In the genomic region with DNA sequence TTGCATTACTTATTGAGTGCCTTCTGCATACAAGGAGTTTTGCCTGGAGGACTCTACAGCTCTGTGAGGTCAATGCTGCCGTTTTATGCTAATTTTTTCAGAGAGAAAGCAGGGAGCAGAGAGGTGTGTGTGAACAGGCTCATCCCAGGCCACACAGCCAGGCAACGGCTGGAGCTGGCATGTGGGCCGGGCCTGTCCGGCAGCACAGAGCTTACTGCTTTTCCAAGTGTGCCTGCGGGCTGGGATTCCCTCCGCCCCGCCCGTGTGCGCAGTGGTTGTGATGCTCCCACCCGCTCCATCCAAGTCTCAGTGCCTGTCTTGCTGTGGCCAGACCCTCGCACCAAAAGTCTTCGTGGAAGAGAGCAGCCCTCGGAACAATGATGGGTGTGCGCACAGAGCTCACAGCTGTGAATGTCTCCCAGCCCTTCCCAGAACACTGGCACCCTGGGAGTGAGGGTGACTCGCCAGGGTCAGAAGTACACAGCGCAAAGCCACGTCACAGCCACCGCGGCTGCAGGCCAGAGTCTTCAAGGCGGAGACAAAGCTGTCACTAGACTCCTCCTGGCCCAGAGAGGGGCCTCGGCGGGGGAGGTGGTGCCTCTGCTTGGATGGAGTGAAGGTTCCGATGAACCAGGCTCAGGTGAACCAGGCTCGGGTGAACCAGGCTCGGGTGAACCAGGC, we compare ENCODE assay signal across 17 cellular contexts.
DNase-seq lines count a peak whose midpoint lies in the region; ATAC-seq and TF ChIP-seq lines count a peak whose summit lies in the region.
"Had no signal": no experiment of that assay in that cellular context is flagged by ENCODE, and none has a peak within 500 bp of the region (broad histone marks: within the 10 kb centered on the region; RNA-seq: fewer than 3 reads in every experiment).

No MANE protein-coding gene starts in this region.

- no peaks in the 10 kb centered on the region for H3K27me3 ChIP-seq in BE2C
- no peaks in the 10 kb centered on the region for H3K27me3 ChIP-seq in rectal smooth muscle tissue (ENCODE audit: control insufficient read depth, insufficient read depth, low read length)
- no peaks in the 10 kb centered on the region for H3K27me3 ChIP-seq in neural progenitor cell
- H3K27me3 ChIP-seq in Caco-2 (replicated peaks; ENCODE audit: control insufficient read depth, insufficient read depth, low read length) = no peaks in the 10 kb centered on the region
- H3K27me3 ChIP-seq: cardiac muscle cell had no signal

- no peak for TF ChIP-seq CTCF in BE2C (IDR thresholded peaks at IDR 0.05; ENCODE audit: low read depth, low read length)
- no peak for TF ChIP-seq CTCF in RWPE1 (conservative IDR thresholded peaks at IDR 0.05; ENCODE audit: low read depth)
- TF ChIP-seq CTCF in neural progenitor cell (IDR thresholded peaks at IDR 0.05) = no peak
- TF ChIP-seq CTCF in Caco-2 (IDR thresholded peaks at IDR 0.05; ENCODE audit: insufficient read depth in 1 of 2, low read depth in 1 of 2, low read length in 1 of 2, severe bottlenecking in 1 of 2, unreplicated experiment in 1 of 2) = no peak

- ATAC-seq in Right ventricle myocardium superior (ENCODE audit: poor library complexity) = peak; percentile 57

- DNase-seq in BE2C (peak; percentile 13), RWPE1 (ENCODE audit: low spot score) (no peak), Right ventricle myocardium superior (peak; percentile 76), neural progenitor cell (ENCODE audit: low spot score) (no peak), Caco-2 (no peak), HCEC 1CT (no peak)
- no peak for DNase-seq in activated T-cell treated with anti-CD3 and anti-CD28 coated beads, Interleukin-2, amount 50 U/mL, for 48 hours
- DNase-seq: activated naive CD4-positive, alpha-beta T cell treated with anti-CD3 and anti-CD28 coated beads, Interleukin-2, amount 10 ng/mL, durations not matched to agents 7 days and 5 days; H9; natural killer cell; NCI-H1694 treated with DMSO at 0.1 percent for 48 hours; NCI-H510A treated with DMSO at 0.1 percent for 48 hours; retina; stimulated activated CD4-positive, alpha-beta T cell treated with anti-CD3 and anti-CD28 coated beads, Interleukin-2, amount 100 ng/mL, for 48 hours had no signal

- intact Hi-C loops in Right ventricle myocardium superior (cut with DNase I) = no loop called here
- intact Hi-C loops in Caco-2 (cut with micrococcal nuclease; ENCODE audit: unreplicated experiment) = no loop called here

- H3K4me3 ChIP-seq in BE2C (ENCODE audit: low read depth, low read length) (no peak overlapping the region), rectal smooth muscle tissue (ENCODE audit: low read length) (no peak overlapping the region), neural progenitor cell (no peak overlapping the region), Caco-2 (ENCODE audit: low read depth, low read length) (no peak overlapping the region)
- H3K4me3 ChIP-seq: cardiac muscle cell had no signal

- no peaks in the 10 kb centered on the region for H3K79me2 ChIP-seq in neural progenitor cell (ENCODE audit: low read depth)

- H3K27me3 Mint-ChIP-seq in neural progenitor cell (ENCODE audit: insufficient read depth, low read depth) (no peaks in the 10 kb centered on the region), Caco-2 (ENCODE audit: insufficient read depth, unreplicated experiment) (peaks cover 3% of the 10 kb centered on the region)

- H4K20me1 ChIP-seq in neural progenitor cell (ENCODE audit: low read depth) = no peaks in the 10 kb centered on the region

- H3K27ac ChIP-seq in RWPE1 (peak overlapping the region; percentile 1), rectal smooth muscle tissue (ENCODE audit: low read depth, low read length) (peak overlapping the region; percentile 2), neural progenitor cell (no peak overlapping the region)
- H3K27ac ChIP-seq: cardiac muscle cell, HL-60 had no signal

- H3K9me3 Mint-ChIP-seq in neural progenitor cell = no peaks in the 10 kb centered on the region
- H3K9me3 Mint-ChIP-seq in Caco-2 (ENCODE audit: unreplicated experiment) = peaks cover 6% of the 10 kb centered on the region

- BruUV-seq in Caco-2 (replicated peaks; lab: Mats Ljungman, UMichigan) = no TSS peak

- POLR2A ChIA-PET in RWPE1 (lab: Yijun Ruan, JAX; ENCODE audit: low non-redundant PET) = no interaction called here
- POLR2A ChIA-PET in Caco-2 (lab: Charles Lee) = no interaction called here

- H3K36me3 Mint-ChIP-seq in neural progenitor cell (no peaks in the 10 kb centered on the region), Caco-2 (ENCODE audit: insufficient read depth, unreplicated experiment) (peaks cover 8% of the 10 kb centered on the region)
- H3K36me3 Mint-ChIP-seq: activated naive CD4-positive, alpha-beta T cell treated with anti-CD3 and anti-CD28 coated beads, Interleukin-2, amount 10 ng/mL, durations not matched to agents 7 days and 5 days; natural killer cell had no signal

- H3K9ac ChIP-seq in rectal smooth muscle tissue (ENCODE audit: low read length) = no peak overlapping the region
- no peak overlapping the region for H3K9ac ChIP-seq in neural progenitor cell

- H3K4me1 ChIP-seq in BE2C = peaks cover 5% of the 10 kb centered on the region; the same call in 1 of the 2 replicates
- peaks cover 9% of the 10 kb centered on the region for H3K4me1 ChIP-seq in rectal smooth muscle tissue (ENCODE audit: control insufficient read depth, insufficient read depth, low read length)
- H3K4me1 ChIP-seq in neural progenitor cell = no peaks in the 10 kb centered on the region
- H3K4me1 ChIP-seq in Caco-2 = peaks cover 6% of the 10 kb centered on the region; the same call in 1 of the 2 replicates

- H3K27ac Mint-ChIP-seq in neural progenitor cell (no peak overlapping the region), Caco-2 (ENCODE audit: unreplicated experiment) (no peak overlapping the region)
- H3K27ac Mint-ChIP-seq: activated naive CD4-positive, alpha-beta T cell treated with anti-CD3 and anti-CD28 coated beads, Interleukin-2, amount 10 ng/mL, durations not matched to agents 7 days and 5 days; natural killer cell had no signal

- H3K4me1 Mint-ChIP-seq in neural progenitor cell (peaks cover 2% of the 10 kb centered on the region), Caco-2 (ENCODE audit: low read depth, unreplicated experiment) (no peaks in the 10 kb centered on the region)
- H3K4me1 Mint-ChIP-seq: activated naive CD4-positive, alpha-beta T cell treated with anti-CD3 and anti-CD28 coated beads, Interleukin-2, amount 10 ng/mL, durations not matched to agents 7 days and 5 days had no signal

- CTCF ChIA-PET in RWPE1 (lab: Yijun Ruan, JAX) (interaction anchor here (0.6 to 1.2 kb wide), 3 partner anchors 15 to 1935 kb away, joined by 3 to 4 read pairs (median 3); no protein-coding TSS in a partner anchor), Caco-2 (lab: Charles Lee) (no interaction called here)

- H3K4me2 ChIP-seq in neural progenitor cell = no peak overlapping the region

- H3K36me3 ChIP-seq in BE2C = no peaks in the 10 kb centered on the region
- peaks cover 5% of the 10 kb centered on the region for H3K36me3 ChIP-seq in rectal smooth muscle tissue (ENCODE audit: control insufficient read depth, insufficient read depth, low read length)
- H3K36me3 ChIP-seq in neural progenitor cell = no peaks in the 10 kb centered on the region
- H3K36me3 ChIP-seq in Caco-2 (ENCODE audit: control insufficient read depth, insufficient read depth, low read length) = no peaks in the 10 kb centered on the region
- H3K36me3 ChIP-seq: cardiac muscle cell had no signal

- H3F3A ChIP-seq in neural progenitor cell (ENCODE audit: low read depth) = no peaks in the 10 kb centered on the region

- no peak overlapping the region for H2AFZ ChIP-seq in neural progenitor cell (replicated peaks)

- H3K4me3 Mint-ChIP-seq in neural progenitor cell (no peak overlapping the region), Caco-2 (ENCODE audit: unreplicated experiment) (no peak overlapping the region)
- H3K4me3 Mint-ChIP-seq: activated naive CD4-positive, alpha-beta T cell treated with anti-CD3 and anti-CD28 coated beads, Interleukin-2, amount 10 ng/mL, durations not matched to agents 7 days and 5 days; H9; natural killer cell had no signal

- no peaks in the 10 kb centered on the region for H3K9me3 ChIP-seq in BE2C
- H3K9me3 ChIP-seq in neural progenitor cell (ENCODE audit: low read depth) = no peaks in the 10 kb centered on the region
- peaks cover 5% of the 10 kb centered on the region; the same call in 1 of the 2 replicates for H3K9me3 ChIP-seq in Caco-2

Comparison
In these comparisons a context has a peak if more than half of its experiments do, and no peak if none do; other contexts are left out.
1. DNase-seq: peak in BE2C (single experiment) and Right ventricle myocardium superior (single experiment); none in RWPE1 (single experiment), activated T-cell treated with anti-CD3 and anti-CD28 coated beads, Interleukin-2, amount 50 U/mL, for 48 hours (0 of 2), neural progenitor cell (single experiment), Caco-2 (0 of 2) and HCEC 1CT (single experiment).